ENCODE assay signal across 8 cellular contexts in the genomic region with DNA sequence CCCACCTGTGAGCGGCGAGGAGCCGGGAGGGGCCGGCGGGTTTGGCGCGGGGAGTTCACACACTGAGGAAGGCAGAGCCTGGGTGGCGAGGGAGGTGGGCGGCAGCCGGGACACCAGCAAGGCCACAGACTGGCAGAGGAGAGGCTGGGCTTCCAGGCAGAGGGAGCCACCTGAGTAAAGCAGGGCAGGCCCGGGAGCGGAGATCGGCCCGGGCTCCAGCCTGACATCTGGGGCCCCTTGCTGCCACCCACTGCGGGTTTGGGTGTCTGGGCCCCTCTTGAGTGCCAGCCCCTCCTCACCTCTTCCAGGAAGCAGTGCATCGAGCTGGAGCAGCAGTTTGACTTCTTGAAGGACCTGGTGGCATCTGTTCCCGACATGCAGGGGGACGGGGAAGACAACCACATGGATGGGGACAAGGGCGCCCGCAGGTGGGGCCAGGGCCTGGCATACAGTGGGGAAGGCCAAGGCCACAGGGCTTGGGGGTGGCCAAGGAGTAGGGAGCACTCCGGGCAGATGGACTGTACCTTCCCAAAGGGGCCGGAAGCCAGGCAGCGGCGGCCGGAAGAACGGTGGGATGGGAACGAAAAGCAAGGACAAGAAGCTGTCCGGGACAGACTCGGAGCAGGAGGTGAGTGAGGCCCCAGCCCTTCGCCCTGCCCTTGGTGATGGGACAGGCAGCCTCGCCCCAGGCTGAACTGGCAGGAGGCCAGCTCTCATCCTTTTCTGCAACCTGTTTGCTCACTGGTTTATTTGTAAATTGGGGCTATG. TPM values are rescaled to one million over a fixed set of nuclear protein-coding genes. Genes with fewer than 3 reads are reported as not detected.
DNase-seq lines count a peak whose midpoint lies in the region; ATAC-seq, FAIRE-seq and TF ChIP-seq lines count a peak whose summit lies in the region.

No MANE protein-coding gene starts in this region.

- no peak for DNase-seq in activated CD4-positive, alpha-beta T cell treated with anti-CD3 and anti-CD28 coated beads, Interleukin-2, amount 10 ng/mL, durations not matched to agents 24 days and 14 days
- DNase-seq in activated CD4-positive, alpha-beta T cell treated with anti-CD3 and anti-CD28 coated beads, Interleukin-2, amount 50 U/mL, for 4 hours = no peak
- peak; percentile 44 to 74 for DNase-seq in SJSA1 (ENCODE audit: low read depth in 1 of 2, low spot score in 2 of 2)
- peak in 1 of 2 donors; percentile 43 for DNase-seq in foreskin fibroblast
- DNase-seq in sigmoid colon = peak; percentile 74
- DNase-seq in GM12892 (ENCODE audit: insufficient read length) = no peak
- DNase-seq in NCI-H1048 (lab: John Stamatoyannopoulos, UW) = no peak

- ATAC-seq in HG02973 (IDR thresholded peaks at IDR 0.05; ENCODE audit: unreplicated experiment) = no peak

- 14 to 31% methylated on average over 31 of the region's 31 CpGs for WGBS in sigmoid colon, 2 donors

- intact Hi-C loops in activated CD4-positive, alpha-beta T cell treated with anti-CD3 and anti-CD28 coated beads, Interleukin-2, amount 10 ng/mL, durations not matched to agents 24 days and 14 days (cut with micrococcal nuclease) = no loop called here
- intact Hi-C loops in sigmoid colon (cut with DNase I) = no loop called here

- peaks cover 5% of the 10 kb centered on the region; the same call in 1 of the 2 replicates for H3K9me3 ChIP-seq in SJSA1 (replicated peaks)
- H3K9me3 ChIP-seq in sigmoid colon = no peaks in the 10 kb centered on the region

- H3K36me3 Mint-ChIP-seq in activated CD4-positive, alpha-beta T cell treated with anti-CD3 and anti-CD28 coated beads, Interleukin-2, amount 10 ng/mL, durations not matched to agents 24 days and 14 days (ENCODE audit: low read depth) = peaks cover 33% of the 10 kb centered on the region

- H3K4me1 ChIP-seq in SJSA1 (replicated peaks) = peaks cover 46% of the 10 kb centered on the region
- peaks cover 0 to 48% (median 45%) of the 10 kb centered on the region in 4 donors for H3K4me1 ChIP-seq in sigmoid colon

- H3K36me3 ChIP-seq in SJSA1 (peaks cover 82% of the 10 kb centered on the region), sigmoid colon (peaks cover 0 to 36% (median 6%) of the 10 kb centered on the region in 4 donors)

- TF ChIP-seq POLR2A in sigmoid colon (IDR thresholded peaks at IDR 0.05) (no peak), GM12892 (IDR thresholded peaks at IDR 0.05; ENCODE audit: low read depth, low read length) (no peak)

- FAIRE-seq in GM12892 (lab: Jason Lieb, UNC) = no peak

- H3K27me3 Mint-ChIP-seq in activated CD4-positive, alpha-beta T cell treated with anti-CD3 and anti-CD28 coated beads, Interleukin-2, amount 10 ng/mL, durations not matched to agents 24 days and 14 days = no peaks in the 10 kb centered on the region

- no peak for TF ChIP-seq CTCF in foreskin fibroblast (IDR thresholded peaks at IDR 0.05; ENCODE audit: low read depth, low read length)
- TF ChIP-seq CTCF in sigmoid colon (IDR thresholded peaks at IDR 0.05) = no peak

- H3K4me3 ChIP-seq in SJSA1 = peak overlapping the region; percentile 94
- H3K4me3 ChIP-seq in foreskin fibroblast (ENCODE audit: low read depth in 1 of 2, low read length in 2 of 2) = peak overlapping the region; percentile 72 to 79
- peak overlapping the region; percentile 68 to 99 (median 92) for H3K4me3 ChIP-seq in sigmoid colon

- TF ChIP-seq EP300 in sigmoid colon (IDR thresholded peaks at IDR 0.05) = no peak

- H3K27me3 ChIP-seq in SJSA1 (replicated peaks) = no peaks in the 10 kb centered on the region
- H3K27me3 ChIP-seq in sigmoid colon = no peaks in the 10 kb centered on the region

- H3K27ac ChIP-seq in SJSA1 = no peak overlapping the region
- H3K27ac ChIP-seq in sigmoid colon = peak overlapping the region; percentile 86 to 98 (median 90)

- peak overlapping the region; percentile 90 for H3K27ac Mint-ChIP-seq in activated CD4-positive, alpha-beta T cell treated with anti-CD3 and anti-CD28 coated beads, Interleukin-2, amount 10 ng/mL, durations not matched to agents 24 days and 14 days

- H3K9me3 Mint-ChIP-seq in activated CD4-positive, alpha-beta T cell treated with anti-CD3 and anti-CD28 coated beads, Interleukin-2, amount 10 ng/mL, durations not matched to agents 24 days and 14 days = no peaks in the 10 kb centered on the region

- H3K4me1 Mint-ChIP-seq in activated CD4-positive, alpha-beta T cell treated with anti-CD3 and anti-CD28 coated beads, Interleukin-2, amount 10 ng/mL, durations not matched to agents 24 days and 14 days = peaks cover 22% of the 10 kb centered on the region

- peak overlapping the region; percentile 96 for H3K4me3 Mint-ChIP-seq in activated CD4-positive, alpha-beta T cell treated with anti-CD3 and anti-CD28 coated beads, Interleukin-2, amount 10 ng/mL, durations not matched to agents 24 days and 14 days

RNA-seq across cellular contexts. Expression of a gene that starts 1.0 kb away (rescaled TPM):
- total RNA-seq in activated CD4-positive, alpha-beta T cell treated with anti-CD3 and anti-CD28 coated beads, Interleukin-2, amount 10 ng/mL, durations not matched to agents 24 days and 14 days = 113 and 117 TPM in 2 replicates
- 463 and 527 TPM in 2 replicates for total RNA-seq in SJSA1 (2014; rRNA removed; shearing (Covaris generic))
- total RNA-seq in sigmoid colon = 100 to 1,000 TPM in 1 of 4 donors, 10 to 100 TPM in 3; 58.9 to 115 (median 79.2) TPM
- polyA plus RNA-seq in sigmoid colon = 10 to 100 TPM; 61.5 to 87.1 (median 77.5) TPM
- polyA plus RNA-seq in GM12892 (2012; ENCODE audit: missing spikeins) = 75.9 TPM

RNA-seq across cellular contexts. Expression of a gene that starts 1.4 kb away (rescaled TPM):
- total RNA-seq in activated CD4-positive, alpha-beta T cell treated with anti-CD3 and anti-CD28 coated beads, Interleukin-2, amount 10 ng/mL, durations not matched to agents 24 days and 14 days = 20.9 and 21.1 TPM in 2 replicates
- total RNA-seq in SJSA1 (2014; rRNA removed; shearing (Covaris generic)) = 25.0 and 44.8 TPM in 2 replicates
- 10 to 100 TPM; 22.1 to 36.3 (median 23.9) TPM for total RNA-seq in sigmoid colon
- polyA plus RNA-seq in sigmoid colon = 10 to 100 TPM; 23.4 to 26.1 (median 24.0) TPM
- 14.8 TPM for polyA plus RNA-seq in GM12892 (2012; ENCODE audit: missing spikeins)

RNA-seq across cellular contexts. Expression of a gene that starts 20.0 kb away (rescaled TPM):
- total RNA-seq in activated CD4-positive, alpha-beta T cell treated with anti-CD3 and anti-CD28 coated beads, Interleukin-2, amount 10 ng/mL, durations not matched to agents 24 days and 14 days = 32.1 and 32.9 TPM in 2 replicates
- 72.1 and 97.5 TPM in 2 replicates for total RNA-seq in SJSA1 (2014; rRNA removed; shearing (Covaris generic))
- 10 to 100 TPM in 1 of 4 donors, 1 to 10 TPM in 1, under 1 TPM in 1, not detected in 1; 0.36 to 12.4 (median 2.8) TPM for total RNA-seq in sigmoid colon
- polyA plus RNA-seq in sigmoid colon = 1 to 10 TPM; 1.6 to 3.6 (median 2.9) TPM
- polyA plus RNA-seq in GM12892 (2012; ENCODE audit: missing spikeins) = 1.0 TPM

RNA-seq across cellular contexts. Expression of a gene that starts 25.1 kb away (rescaled TPM):
- total RNA-seq in activated CD4-positive, alpha-beta T cell treated with anti-CD3 and anti-CD28 coated beads, Interleukin-2, amount 10 ng/mL, durations not matched to agents 24 days and 14 days = not detected in 2 replicates
- not detected in 2 replicates for total RNA-seq in SJSA1 (2014; rRNA removed; shearing (Covaris generic))
- under 1 TPM in 1 of 4 donors, not detected in 3; 0.49 TPM for total RNA-seq in sigmoid colon
- polyA plus RNA-seq in sigmoid colon = not detected
- polyA plus RNA-seq in GM12892 (2012; ENCODE audit: missing spikeins) = not detected

RNA-seq across cellular contexts. Expression of a gene that starts 29.7 kb away (rescaled TPM):
- 62.2 and 62.5 TPM in 2 replicates for total RNA-seq in activated CD4-positive, alpha-beta T cell treated with anti-CD3 and anti-CD28 coated beads, Interleukin-2, amount 10 ng/mL, durations not matched to agents 24 days and 14 days
- 94.0 and 160 TPM in 2 replicates for total RNA-seq in SJSA1 (2014; rRNA removed; shearing (Covaris generic))
- 10 to 100 TPM; 57.1 to 73.6 (median 67.6) TPM for total RNA-seq in sigmoid colon
- 10 to 100 TPM in 2 of 3 donors, 1 to 10 TPM in 1; 4.2 to 31.6 (median 13.2) TPM for polyA plus RNA-seq in sigmoid colon
- 1.8 TPM for polyA plus RNA-seq in GM12892 (2012; ENCODE audit: missing spikeins)

Comparison
In these comparisons a context has a peak if more than half of its experiments do, and no peak if none do; other contexts are left out.
1. DNase-seq: peak in SJSA1 (2 of 2) and sigmoid colon (single experiment); none in activated CD4-positive, alpha-beta T cell treated with anti-CD3 and anti-CD28 coated beads, Interleukin-2, amount 10 ng/mL, durations not matched to agents 24 days and 14 days (single experiment), activated CD4-positive, alpha-beta T cell treated with anti-CD3 and anti-CD28 coated beads, Interleukin-2, amount 50 U/mL, for 4 hours (0 of 2), GM12892 (single experiment) and NCI-H1048 (single experiment).
2. Peak in every context shown above with its lines, with median percentiles within 50 percentile points of each other: H3K4me3 ChIP-seq.